ENCODE assay signal across 1 cellular context in the genomic region with DNA sequence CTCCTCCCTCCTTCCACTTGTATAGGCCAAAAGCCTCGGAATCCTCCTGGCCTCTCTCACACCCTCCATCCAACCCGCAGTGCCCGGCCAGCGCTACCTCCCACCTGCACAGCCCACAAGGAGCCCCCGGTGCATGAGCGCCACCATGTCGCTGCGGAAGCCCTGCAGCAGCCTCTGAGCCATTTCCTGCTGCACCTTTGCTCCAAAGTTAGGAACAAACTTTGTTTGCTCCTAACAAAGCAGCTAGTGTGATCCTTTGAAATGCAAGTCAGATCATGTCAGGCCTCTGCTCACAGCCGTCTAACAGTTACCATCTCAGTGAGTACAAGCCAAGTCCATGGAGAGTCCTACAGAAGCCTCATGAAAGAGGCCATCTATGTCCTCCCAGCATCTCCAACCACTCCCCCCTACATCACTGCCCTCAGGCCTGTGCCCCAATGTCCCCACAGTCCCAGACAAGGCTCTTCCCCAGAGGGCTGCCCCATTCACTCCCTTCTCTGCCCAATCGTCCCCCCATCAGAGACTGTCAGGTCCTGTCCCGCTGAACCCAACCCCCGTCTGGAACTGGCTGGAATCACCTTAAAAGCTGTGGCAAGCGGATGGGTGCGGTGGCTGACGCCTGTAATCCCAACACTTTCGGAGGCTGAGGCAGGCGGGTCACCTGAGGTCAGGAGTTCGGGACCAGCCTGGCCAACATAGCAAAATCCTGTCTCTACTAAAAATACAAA.
TF ChIP-seq lines count a peak whose summit lies in the region.

No MANE protein-coding gene starts in this region.

TF ChIP-seq in HepG2, 621 proteins besides CTCF, POLR2A, EP300 and RAD21 (continues in another document):
- TF ChIP-seq, protein P1, sequence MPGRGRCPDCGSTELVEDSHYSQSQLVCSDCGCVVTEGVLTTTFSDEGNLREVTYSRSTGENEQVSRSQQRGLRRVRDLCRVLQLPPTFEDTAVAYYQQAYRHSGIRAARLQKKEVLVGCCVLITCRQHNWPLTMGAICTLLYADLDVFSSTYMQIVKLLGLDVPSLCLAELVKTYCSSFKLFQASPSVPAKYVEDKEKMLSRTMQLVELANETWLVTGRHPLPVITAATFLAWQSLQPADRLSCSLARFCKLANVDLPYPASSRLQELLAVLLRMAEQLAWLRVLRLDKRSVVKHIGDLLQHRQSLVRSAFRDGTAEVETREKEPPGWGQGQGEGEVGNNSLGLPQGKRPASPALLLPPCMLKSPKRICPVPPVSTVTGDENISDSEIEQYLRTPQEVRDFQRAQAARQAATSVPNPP (CRISPR knock-in tag; IDR thresholded peaks at IDR 0.05), result no peak
- peak; percentile 68; the same call in 1 of the 2 replicates for TF ChIP-seq SPEN (CRISPR knock-in tag; IDR thresholded peaks at IDR 0.05; ENCODE audit: low read depth)
- TF ChIP-seq ZNF205 (CRISPR knock-in tag; IDR thresholded peaks at IDR 0.05), result no peak
- TF ChIP-seq RBFOX2 (IDR thresholded peaks at IDR 0.05; ENCODE audit: low read depth, low read length), result no peak; the same call in 1 of the 2 replicates
- TF ChIP-seq ZNF550 (CRISPR knock-in tag; IDR thresholded peaks at IDR 0.05; ENCODE audit: borderline replicate concordance), result no peak
- TF ChIP-seq FOXM1 (CRISPR knock-in tag; IDR thresholded peaks at IDR 0.05), result no peak
- TF ChIP-seq FOXA3 (CRISPR knock-in tag; IDR thresholded peaks at IDR 0.05), result 0 out of 2 replicates have a peak, but pooled peaks have one; percentile 22
- TF ChIP-seq, protein P2, sequence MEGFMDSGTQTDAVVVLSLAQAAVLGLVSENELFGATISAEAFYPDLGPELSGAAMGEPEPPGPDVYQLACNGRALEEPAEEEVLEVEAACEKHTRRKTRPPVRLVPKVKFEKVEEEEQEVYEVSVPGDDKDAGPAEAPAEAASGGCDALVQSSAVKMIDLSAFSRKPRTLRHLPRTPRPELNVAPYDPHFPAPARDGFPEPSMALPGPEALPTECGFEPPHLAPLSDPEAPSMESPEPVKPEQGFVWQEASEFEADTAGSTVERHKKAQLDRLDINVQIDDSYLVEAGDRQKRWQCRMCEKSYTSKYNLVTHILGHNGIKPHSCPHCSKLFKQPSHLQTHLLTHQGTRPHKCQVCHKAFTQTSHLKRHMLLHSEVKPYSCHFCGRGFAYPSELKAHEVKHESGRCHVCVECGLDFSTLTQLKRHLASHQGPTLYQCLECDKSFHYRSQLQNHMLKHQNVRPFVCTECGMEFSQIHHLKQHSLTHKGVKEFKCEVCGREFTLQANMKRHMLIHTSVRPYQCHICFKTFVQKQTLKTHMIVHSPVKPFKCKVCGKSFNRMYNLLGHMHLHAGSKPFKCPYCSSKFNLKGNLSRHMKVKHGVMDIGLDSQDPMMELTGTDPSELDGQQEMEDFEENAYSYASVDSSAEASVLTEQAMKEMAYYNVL (CRISPR knock-in tag; IDR thresholded peaks at IDR 0.05; ENCODE audit: borderline replicate concordance), result no peak
- 0 out of 2 replicates have a peak, but pooled peaks have one; percentile 19 for TF ChIP-seq ZNF331 (CRISPR knock-in tag; IDR thresholded peaks at IDR 0.05)
- TF ChIP-seq ZBTB7A (CRISPR knock-in tag; IDR thresholded peaks at IDR 0.05), result no peak
- no peak for TF ChIP-seq IRX3 (CRISPR knock-in tag; IDR thresholded peaks at IDR 0.05; ENCODE audit: borderline replicate concordance, low read depth)
- TF ChIP-seq AKAP8 (CRISPR knock-in tag; IDR thresholded peaks at IDR 0.05), result peak; percentile 55; the same call in 1 of the 2 replicates
- no peak for TF ChIP-seq ZNF670 (CRISPR knock-in tag; IDR thresholded peaks at IDR 0.05; ENCODE audit: borderline replicate concordance)
- TF ChIP-seq, protein P3, sequence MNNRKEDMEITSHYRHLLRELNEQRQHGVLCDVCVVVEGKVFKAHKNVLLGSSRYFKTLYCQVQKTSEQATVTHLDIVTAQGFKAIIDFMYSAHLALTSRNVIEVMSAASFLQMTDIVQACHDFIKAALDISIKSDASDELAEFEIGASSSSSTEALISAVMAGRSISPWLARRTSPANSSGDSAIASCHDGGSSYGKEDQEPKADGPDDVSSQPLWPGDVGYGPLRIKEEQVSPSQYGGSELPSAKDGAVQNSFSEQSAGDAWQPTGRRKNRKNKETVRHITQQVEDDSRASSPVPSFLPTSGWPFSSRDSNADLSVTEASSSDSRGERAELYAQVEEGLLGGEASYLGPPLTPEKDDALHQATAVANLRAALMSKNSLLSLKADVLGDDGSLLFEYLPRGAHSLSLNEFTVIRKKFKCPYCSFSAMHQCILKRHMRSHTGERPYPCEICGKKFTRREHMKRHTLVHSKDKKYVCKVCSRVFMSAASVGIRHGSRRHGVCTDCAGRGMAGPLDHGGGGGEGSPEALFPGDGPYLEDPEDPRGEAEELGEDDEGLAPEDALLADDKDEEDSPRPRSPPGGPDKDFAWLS (CRISPR knock-in tag; IDR thresholded peaks at IDR 0.05; ENCODE audit: borderline replicate concordance), result no peak
- TF ChIP-seq ZNF879 (CRISPR knock-in tag; IDR thresholded peaks at IDR 0.05), result no peak
- TF ChIP-seq SSRP1 (CRISPR knock-in tag; IDR thresholded peaks at IDR 0.05), result no peak
- TF ChIP-seq, protein P4, sequence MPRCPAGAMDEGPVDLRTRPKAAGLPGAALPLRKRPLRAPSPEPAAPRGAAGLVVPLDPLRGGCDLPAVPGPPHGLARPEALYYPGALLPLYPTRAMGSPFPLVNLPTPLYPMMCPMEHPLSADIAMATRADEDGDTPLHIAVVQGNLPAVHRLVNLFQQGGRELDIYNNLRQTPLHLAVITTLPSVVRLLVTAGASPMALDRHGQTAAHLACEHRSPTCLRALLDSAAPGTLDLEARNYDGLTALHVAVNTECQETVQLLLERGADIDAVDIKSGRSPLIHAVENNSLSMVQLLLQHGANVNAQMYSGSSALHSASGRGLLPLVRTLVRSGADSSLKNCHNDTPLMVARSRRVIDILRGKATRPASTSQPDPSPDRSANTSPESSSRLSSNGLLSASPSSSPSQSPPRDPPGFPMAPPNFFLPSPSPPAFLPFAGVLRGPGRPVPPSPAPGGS (CRISPR knock-in tag; IDR thresholded peaks at IDR 0.05), result no peak
- TF ChIP-seq ZNF556 (CRISPR knock-in tag; IDR thresholded peaks at IDR 0.05; ENCODE audit: borderline replicate concordance), result no peak
- no peak for TF ChIP-seq GTF2F1 (IDR thresholded peaks at IDR 0.05; ENCODE audit: low read length)
- no peak for TF ChIP-seq ZNF124 (CRISPR knock-in tag; IDR thresholded peaks at IDR 0.05)
- TF ChIP-seq, protein P5, sequence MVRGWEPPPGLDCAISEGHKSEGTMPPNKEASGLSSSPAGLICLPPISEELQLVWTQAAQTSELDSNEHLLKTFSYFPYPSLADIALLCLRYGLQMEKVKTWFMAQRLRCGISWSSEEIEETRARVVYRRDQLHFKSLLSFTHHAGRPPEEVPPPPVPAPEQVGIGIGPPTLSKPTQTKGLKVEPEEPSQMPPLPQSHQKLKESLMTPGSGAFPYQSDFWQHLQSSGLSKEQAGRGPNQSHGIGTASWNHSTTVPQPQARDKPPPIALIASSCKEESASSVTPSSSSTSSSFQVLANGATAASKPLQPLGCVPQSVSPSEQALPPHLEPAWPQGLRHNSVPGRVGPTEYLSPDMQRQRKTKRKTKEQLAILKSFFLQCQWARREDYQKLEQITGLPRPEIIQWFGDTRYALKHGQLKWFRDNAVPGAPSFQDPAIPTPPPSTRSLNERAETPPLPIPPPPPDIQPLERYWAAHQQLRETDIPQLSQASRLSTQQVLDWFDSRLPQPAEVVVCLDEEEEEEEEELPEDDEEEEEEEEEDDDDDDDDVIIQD (CRISPR knock-in tag; IDR thresholded peaks at IDR 0.05; ENCODE audit: low read depth), result no peak
- peak; percentile 43; the same call in 1 of the 2 replicates for TF ChIP-seq KMT2B (CRISPR knock-in tag; IDR thresholded peaks at IDR 0.05)
- no peak for TF ChIP-seq TBX2 (CRISPR knock-in tag; IDR thresholded peaks at IDR 0.05; ENCODE audit: borderline replicate concordance)
- TF ChIP-seq JARID2 (CRISPR knock-in tag; IDR thresholded peaks at IDR 0.05; ENCODE audit: insufficient replicate concordance), result no peak
- TF ChIP-seq ZBTB1 (CRISPR knock-in tag; IDR thresholded peaks at IDR 0.05; ENCODE audit: borderline replicate concordance), result no peak
- TF ChIP-seq, protein P6, sequence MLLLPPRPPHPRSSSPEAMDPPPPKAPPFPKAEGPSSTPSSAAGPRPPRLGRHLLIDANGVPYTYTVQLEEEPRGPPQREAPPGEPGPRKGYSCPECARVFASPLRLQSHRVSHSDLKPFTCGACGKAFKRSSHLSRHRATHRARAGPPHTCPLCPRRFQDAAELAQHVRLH (CRISPR knock-in tag; IDR thresholded peaks at IDR 0.05; ENCODE audit: borderline replicate concordance, low read depth), result 0 out of 2 replicates have a peak, but pooled peaks have one; percentile 33
- TF ChIP-seq ZNF432 (CRISPR knock-in tag; IDR thresholded peaks at IDR 0.05; ENCODE audit: borderline replicate concordance), result no peak
- no peak for TF ChIP-seq ZKSCAN5 (CRISPR knock-in tag; IDR thresholded peaks at IDR 0.05)
- 0 out of 2 replicates have a peak, but pooled peaks have one; percentile 54 for TF ChIP-seq ZC3H13 (CRISPR knock-in tag; IDR thresholded peaks at IDR 0.05)
- TF ChIP-seq CBX1 (IDR thresholded peaks at IDR 0.05; ENCODE audit: low read depth), result no peak
- TF ChIP-seq ZNF326 (CRISPR knock-in tag; IDR thresholded peaks at IDR 0.05; ENCODE audit: borderline replicate concordance), result no peak
- no peak for TF ChIP-seq KDM4B (CRISPR knock-in tag; IDR thresholded peaks at IDR 0.05)
- TF ChIP-seq ZFAT (CRISPR knock-in tag; conservative IDR thresholded peaks at IDR 0.05), result no peak
- 0 out of 2 replicates have a peak, but pooled peaks have one; percentile 18 for TF ChIP-seq RARA (CRISPR knock-in tag; IDR thresholded peaks at IDR 0.05)
- no peak for TF ChIP-seq ZBTB42 (CRISPR knock-in tag; IDR thresholded peaks at IDR 0.05)
- TF ChIP-seq MIXL1 (CRISPR knock-in tag; IDR thresholded peaks at IDR 0.05), result 0 out of 2 replicates have a peak, but pooled peaks have one; percentile 17
- no peak for TF ChIP-seq NFATC3 (CRISPR knock-in tag; IDR thresholded peaks at IDR 0.05)
- TF ChIP-seq, protein P7, sequence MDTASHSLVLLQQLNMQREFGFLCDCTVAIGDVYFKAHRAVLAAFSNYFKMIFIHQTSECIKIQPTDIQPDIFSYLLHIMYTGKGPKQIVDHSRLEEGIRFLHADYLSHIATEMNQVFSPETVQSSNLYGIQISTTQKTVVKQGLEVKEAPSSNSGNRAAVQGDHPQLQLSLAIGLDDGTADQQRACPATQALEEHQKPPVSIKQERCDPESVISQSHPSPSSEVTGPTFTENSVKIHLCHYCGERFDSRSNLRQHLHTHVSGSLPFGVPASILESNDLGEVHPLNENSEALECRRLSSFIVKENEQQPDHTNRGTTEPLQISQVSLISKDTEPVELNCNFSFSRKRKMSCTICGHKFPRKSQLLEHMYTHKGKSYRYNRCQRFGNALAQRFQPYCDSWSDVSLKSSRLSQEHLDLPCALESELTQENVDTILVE (CRISPR knock-in tag; IDR thresholded peaks at IDR 0.05), result no peak
- no peak for TF ChIP-seq TOE1 (CRISPR knock-in tag; IDR thresholded peaks at IDR 0.05)
- no peak for TF ChIP-seq ZNF24 (IDR thresholded peaks at IDR 0.05)
- no peak for TF ChIP-seq ARNT (IDR thresholded peaks at IDR 0.05)
- no peak for TF ChIP-seq SNAI1 (CRISPR knock-in tag; IDR thresholded peaks at IDR 0.05; ENCODE audit: borderline replicate concordance)
- TF ChIP-seq CCDC6 (CRISPR knock-in tag; IDR thresholded peaks at IDR 0.05), result no peak
- TF ChIP-seq SNAPC2 (CRISPR knock-in tag; IDR thresholded peaks at IDR 0.05), result no peak
- TF ChIP-seq ZNF850 (CRISPR knock-in tag; conservative IDR thresholded peaks at IDR 0.05), result no peak
- TF ChIP-seq ZNF564 (CRISPR knock-in tag; IDR thresholded peaks at IDR 0.05), result no peak
- 0 out of 2 replicates have a peak, but pooled peaks have one; percentile 17 for TF ChIP-seq PITX1 (CRISPR knock-in tag; IDR thresholded peaks at IDR 0.05)
- no peak for TF ChIP-seq CHCHD3 (CRISPR knock-in tag; IDR thresholded peaks at IDR 0.05)
- TF ChIP-seq, protein P8, sequence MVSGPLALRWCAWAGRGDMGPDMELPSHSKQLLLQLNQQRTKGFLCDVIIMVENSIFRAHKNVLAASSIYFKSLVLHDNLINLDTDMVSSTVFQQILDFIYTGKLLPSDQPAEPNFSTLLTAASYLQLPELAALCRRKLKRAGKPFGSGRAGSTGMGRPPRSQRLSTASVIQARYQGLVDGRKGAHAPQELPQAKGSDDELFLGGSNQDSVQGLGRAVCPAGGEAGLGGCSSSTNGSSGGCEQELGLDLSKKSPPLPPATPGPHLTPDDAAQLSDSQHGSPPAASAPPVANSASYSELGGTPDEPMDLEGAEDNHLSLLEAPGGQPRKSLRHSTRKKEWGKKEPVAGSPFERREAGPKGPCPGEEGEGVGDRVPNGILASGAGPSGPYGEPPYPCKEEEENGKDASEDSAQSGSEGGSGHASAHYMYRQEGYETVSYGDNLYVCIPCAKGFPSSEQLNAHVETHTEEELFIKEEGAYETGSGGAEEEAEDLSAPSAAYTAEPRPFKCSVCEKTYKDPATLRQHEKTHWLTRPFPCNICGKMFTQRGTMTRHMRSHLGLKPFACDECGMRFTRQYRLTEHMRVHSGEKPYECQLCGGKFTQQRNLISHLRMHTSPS (CRISPR knock-in tag; IDR thresholded peaks at IDR 0.05; ENCODE audit: low read depth), result no peak
- no peak for TF ChIP-seq ZNF180 (CRISPR knock-in tag; IDR thresholded peaks at IDR 0.05; ENCODE audit: borderline replicate concordance, low read depth)
- no peak for TF ChIP-seq IKZF4 (CRISPR knock-in tag; IDR thresholded peaks at IDR 0.05; ENCODE audit: borderline replicate concordance, low read depth, not compliant biosample characterization)
- TF ChIP-seq MED13 (CRISPR knock-in tag; IDR thresholded peaks at IDR 0.05), result no peak
- TF ChIP-seq, protein P9, sequence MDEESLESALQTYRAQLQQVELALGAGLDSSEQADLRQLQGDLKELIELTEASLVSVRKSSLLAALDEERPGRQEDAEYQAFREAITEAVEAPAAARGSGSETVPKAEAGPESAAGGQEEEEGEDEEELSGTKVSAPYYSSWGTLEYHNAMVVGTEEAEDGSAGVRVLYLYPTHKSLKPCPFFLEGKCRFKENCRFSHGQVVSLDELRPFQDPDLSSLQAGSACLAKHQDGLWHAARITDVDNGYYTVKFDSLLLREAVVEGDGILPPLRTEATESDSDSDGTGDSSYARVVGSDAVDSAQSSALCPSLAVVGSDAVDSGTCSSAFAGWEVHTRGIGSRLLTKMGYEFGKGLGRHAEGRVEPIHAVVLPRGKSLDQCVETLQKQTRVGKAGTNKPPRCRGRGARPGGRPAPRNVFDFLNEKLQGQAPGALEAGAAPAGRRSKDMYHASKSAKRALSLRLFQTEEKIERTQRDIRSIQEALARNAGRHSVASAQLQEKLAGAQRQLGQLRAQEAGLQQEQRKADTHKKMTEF (CRISPR knock-in tag; IDR thresholded peaks at IDR 0.05), result no peak
- no peak for TF ChIP-seq CENPT (CRISPR knock-in tag; IDR thresholded peaks at IDR 0.05; ENCODE audit: low read depth)
- TF ChIP-seq RFX1 (IDR thresholded peaks at IDR 0.05), result no peak
- TF ChIP-seq NR2F6 (IDR thresholded peaks at IDR 0.05), result no peak
- no peak for TF ChIP-seq NR2F6 (CRISPR knock-in tag; IDR thresholded peaks at IDR 0.05)
- TF ChIP-seq POGZ (CRISPR knock-in tag; IDR thresholded peaks at IDR 0.05), result peak; percentile 59; the same call in 1 of the 2 replicates
